8 cellular contexts compared by ENCODE assay signal in the genomic region with DNA sequence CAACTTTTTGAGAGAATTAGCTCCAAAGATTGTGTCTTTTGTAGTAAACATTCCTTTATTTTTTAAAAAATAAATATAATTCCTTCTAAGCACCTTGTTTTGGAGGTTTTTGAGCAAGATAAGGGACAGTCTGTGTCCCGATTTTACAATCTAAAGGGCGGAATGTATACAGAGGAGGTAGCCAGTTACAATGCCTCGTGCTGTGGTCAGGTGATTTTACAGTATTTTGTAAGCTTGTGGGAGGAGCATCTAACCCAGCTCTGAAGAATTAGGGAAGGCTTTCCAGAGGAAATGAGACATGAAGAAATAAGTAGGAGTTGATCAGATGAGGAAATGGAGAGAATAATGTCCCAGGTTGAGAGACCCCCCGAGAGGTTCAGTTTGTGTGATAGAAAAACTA. TPM values are rescaled to one million over a fixed set of nuclear protein-coding genes. Genes with fewer than 3 reads are reported as not detected.
DNase-seq lines count a peak whose midpoint lies in the region; ATAC-seq and TF ChIP-seq lines count a peak whose summit lies in the region.

No MANE protein-coding gene starts in this region.

- peak in 1 of 4 donors; percentile 55 for TF ChIP-seq EP300 in upper lobe of left lung (IDR thresholded peaks at IDR 0.05)

- peaks cover 0 to 20% (median 10%) of the 10 kb centered on the region in 11 experiments; a peak in 12 of 22 replicates for H3K36me3 ChIP-seq in BLaER1 treated with 17β-estradiol and CSF1 and Interleukin-3, amounts not matched to agents 10 nM and 100 nM
- no peaks in the 10 kb centered on the region for H3K36me3 ChIP-seq in KMS-11 (ENCODE audit: insufficient read depth)
- H3K36me3 ChIP-seq in upper lobe of left lung: peaks cover 0 to 3% (median 0%) of the 10 kb centered on the region in 4 donors

- H3K79me2 ChIP-seq in KMS-11 (ENCODE audit: insufficient read depth, low read depth): no peaks in the 10 kb centered on the region; the same call in 1 of the 2 replicates

- peaks cover 21 to 30% (median 25%) of the 10 kb centered on the region in 10 experiments for H3K4me1 ChIP-seq in BLaER1 treated with 17β-estradiol and CSF1 and Interleukin-3, amounts not matched to agents 10 nM and 100 nM
- peaks cover 12% of the 10 kb centered on the region for H3K4me1 ChIP-seq in KMS-11 (ENCODE audit: low read depth, poor library complexity, severe bottlenecking)
- peaks cover 24 to 32% (median 26%) of the 10 kb centered on the region in 4 donors for H3K4me1 ChIP-seq in upper lobe of left lung

- peak overlapping the region; percentile 81 to 90 (median 86) for H3K27ac ChIP-seq in BLaER1 treated with 17β-estradiol and CSF1 and Interleukin-3, amounts not matched to agents 10 nM and 100 nM
- H3K27ac ChIP-seq in KMS-11 (no peak overlapping the region), upper lobe of left lung (peak overlapping the region; percentile 88 to 100 (median 96))

- no peak overlapping the region for H2AFZ ChIP-seq in KMS-11 (ENCODE audit: low read depth)

- peak; percentile 52 to 70 for ATAC-seq in upper lobe of left lung (ENCODE audit: low FRiP score in 2 of 2)
- no peak for ATAC-seq in GM18511 (IDR thresholded peaks at IDR 0.05; ENCODE audit: unreplicated experiment)

- TF ChIP-seq POLR2A in upper lobe of left lung (IDR thresholded peaks at IDR 0.05): peak in 1 of 4 donors; percentile 55

- no peaks in the 10 kb centered on the region for H3K27me3 ChIP-seq in BLaER1 treated with 17β-estradiol and CSF1 and Interleukin-3, amounts not matched to agents 10 nM and 100 nM
- H3K27me3 ChIP-seq in KMS-11 (ENCODE audit: insufficient read depth, low read depth): no peaks in the 10 kb centered on the region
- no peaks in the 10 kb centered on the region for H3K27me3 ChIP-seq in upper lobe of left lung

- peaks cover 0 to 4% (median 1%) of the 10 kb centered on the region in 11 experiments; a peak in 9 of 22 replicates for H3K9me3 ChIP-seq in BLaER1 treated with 17β-estradiol and CSF1 and Interleukin-3, amounts not matched to agents 10 nM and 100 nM (replicated peaks in 1 of 11)
- H3K9me3 ChIP-seq in upper lobe of left lung: no peaks in the 10 kb centered on the region

- in situ Hi-C loops in astrocyte of the spinal cord (cut with HindIII; ENCODE audit: low sequenced_read_pairs): no loop called here

- 29 to 36% methylated on average over 4 of the region's 4 CpGs for WGBS in upper lobe of left lung, 2 donors

- DNase-seq in astrocyte of the spinal cord (ENCODE audit: low read depth, low spot score): peak; percentile 22
- peak; percentile 68 for DNase-seq in kidney tubule cell (ENCODE audit: low spot score)
- peak in 1 of 2 donors; percentile 74 for DNase-seq in upper lobe of left lung
- no peak for DNase-seq in NCI-H524 treated with DMSO at 0.1 percent for 48 hours (lab: John Stamatoyannopoulos, UW)
- DNase-seq in SK-N-DZ (ENCODE audit: low spot score): no peak

- H4K20me1 ChIP-seq in BLaER1 treated with 17β-estradiol and CSF1 and Interleukin-3, amounts not matched to agents 10 nM and 100 nM: peaks cover 0 to 16% (median 0%) of the 10 kb centered on the region in 11 experiments; a peak in 3 of 22 replicates
- H4K20me1 ChIP-seq in KMS-11 (ENCODE audit: insufficient read depth): no peaks in the 10 kb centered on the region

- peak overlapping the region; percentile 76 to 94 (median 90) for H3K4me2 ChIP-seq in BLaER1 treated with 17β-estradiol and CSF1 and Interleukin-3, amounts not matched to agents 10 nM and 100 nM
- H3K4me2 ChIP-seq in KMS-11: peak overlapping the region; percentile 70

- H3K4me3 ChIP-seq in BLaER1 treated with 17β-estradiol and CSF1 and Interleukin-3, amounts not matched to agents 10 nM and 100 nM: peak overlapping the region; percentile 77 to 95 (median 87)
- H3K4me3 ChIP-seq in KMS-11 (IDR thresholded peaks at IDR 0.05; ENCODE audit: insufficient read depth, low read depth, low read length) (no peak overlapping the region), astrocyte of the spinal cord (ENCODE audit: low read depth, low read length) (peak overlapping the region; percentile 93), upper lobe of left lung (peak overlapping the region in 3 of 4 donors; percentile 69 to 81 (median 73))

- TF ChIP-seq CTCF in KMS-11 (conservative IDR thresholded peaks at IDR 0.05; ENCODE audit: low read depth, low read length) (no peak), astrocyte of the spinal cord (IDR thresholded peaks at IDR 0.05; ENCODE audit: low read depth, low read length) (no peak), upper lobe of left lung (IDR thresholded peaks at IDR 0.05) (no peak)

- peak overlapping the region; percentile 86 to 93 (median 89) for H3K9ac ChIP-seq in BLaER1 treated with 17β-estradiol and CSF1 and Interleukin-3, amounts not matched to agents 10 nM and 100 nM
- peak overlapping the region; percentile 90; the same call in 1 of the 2 replicates for H3K9ac ChIP-seq in KMS-11

RNA-seq across cellular contexts. Expression of a gene that starts 1.3 kb away (rescaled TPM):
- total RNA-seq in upper lobe of left lung: 10 to 100 TPM; 16.8 to 35.8 (median 25.2) TPM
- polyA plus RNA-seq in SK-N-DZ (2014; cell fraction: cytosol; rRNA removed): 20.8 and 20.9 TPM in 2 replicates
- polyA plus RNA-seq in SK-N-DZ (2014; cell fraction: nucleus; rRNA removed): 3.4 and 5.3 TPM in 2 replicates

RNA-seq across cellular contexts. Expression of a gene that starts 28.5 kb away (rescaled TPM):
- 10 to 100 TPM; 13.8 to 66.0 (median 25.5) TPM for total RNA-seq in upper lobe of left lung
- 39.8 and 50.7 TPM in 2 replicates for polyA plus RNA-seq in SK-N-DZ (2014; cell fraction: cytosol; rRNA removed)
- 77.6 and 79.8 TPM in 2 replicates for polyA plus RNA-seq in SK-N-DZ (2014; cell fraction: nucleus; rRNA removed)

Comparison
In these comparisons a context has a peak if more than half of its experiments do, and no peak if none do; other contexts are left out.
1. DNase-seq: peak in astrocyte of the spinal cord (single experiment) and kidney tubule cell (single experiment); none in NCI-H524 treated with DMSO at 0.1 percent for 48 hours (single experiment) and SK-N-DZ (single experiment).